In the genomic region with DNA sequence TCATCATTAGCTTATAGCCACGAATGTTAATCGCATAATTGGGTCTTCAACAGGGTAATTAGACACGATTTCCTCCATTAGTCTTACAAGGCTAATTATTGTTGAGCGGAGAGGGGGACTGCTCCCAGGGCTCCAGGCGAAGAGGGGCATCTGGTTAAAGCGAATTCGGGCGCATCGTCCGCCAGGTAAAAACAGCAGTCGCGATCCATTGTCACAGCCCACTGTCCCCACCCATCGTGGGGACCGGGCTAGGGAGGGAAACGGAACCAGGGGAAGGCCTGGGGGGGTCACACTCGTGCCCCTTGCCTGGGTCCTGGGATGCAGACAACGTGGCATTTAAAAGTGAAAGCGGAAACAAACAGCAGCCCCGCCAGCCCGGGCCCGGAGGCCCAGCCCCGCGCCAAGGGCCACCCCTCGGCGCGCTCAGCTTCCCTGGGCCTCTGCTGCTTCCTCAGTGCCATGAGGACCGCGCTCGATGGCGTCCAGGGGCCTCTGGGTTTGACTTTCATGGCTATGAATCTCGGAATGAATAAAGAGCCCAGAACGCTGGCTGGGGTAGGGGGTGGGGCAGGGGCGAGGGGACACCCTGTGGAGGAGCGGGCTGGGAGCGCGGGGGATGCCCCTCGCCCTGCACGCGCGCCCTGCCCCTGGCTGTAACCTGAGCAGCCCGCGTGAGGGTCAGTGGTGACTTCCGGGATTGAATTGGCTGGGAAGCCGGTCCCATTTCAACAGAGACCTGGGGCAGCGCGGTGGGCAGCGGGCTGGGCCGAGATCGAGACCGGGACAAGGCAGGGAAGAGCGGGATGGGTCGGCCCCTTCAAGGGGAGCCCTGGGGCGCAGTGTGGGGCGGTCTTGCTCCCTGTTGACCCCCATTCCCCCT, we compare ENCODE assay signal across 8 cellular contexts.
A peak's percentile ranks its signal among the peaks of the same experiment; 100 is the strongest.
DNase-seq lines count a peak whose midpoint lies in the region; ATAC-seq and TF ChIP-seq lines count a peak whose summit lies in the region.

No MANE protein-coding gene starts in this region.

- H4K5ac ChIP-seq in H9 (ENCODE audit: insufficient read length, low read depth, low read length), result no peak overlapping the region

- H3K27ac ChIP-seq in H9 (ENCODE audit: insufficient read length, low read depth, low read length) (no peak overlapping the region), esophagus muscularis mucosa (replicated peaks in 1 of 4) (peak overlapping the region; percentile 77 to 86 (median 80)), muscle layer of colon (ENCODE audit: low read depth, low read length) (peak overlapping the region; percentile 75)

- peak overlapping the region in 1 of 3 experiments; percentile 96; a peak in 2 of 7 replicates for H3K27ac Mint-ChIP-seq in H9

- no peak overlapping the region for H3T11ph ChIP-seq in H9 (ENCODE audit: low read length)

- H2BK15ac ChIP-seq in H9 (ENCODE audit: low read depth, low read length), result no peak overlapping the region

- no peak for TF ChIP-seq POLR2A in esophagus muscularis mucosa (IDR thresholded peaks at IDR 0.05; ENCODE audit: low read depth)

- H2BK20ac ChIP-seq in H9 (ENCODE audit: low read depth, low read length, poor library complexity, severe bottlenecking), result no peak overlapping the region

- no peak overlapping the region for H4K91ac ChIP-seq in H9 (ENCODE audit: insufficient read length, low read depth, low read length)

- intact Hi-C loops in esophagus muscularis mucosa (cut with DNase I), result loop anchor here (10.0 kb wide), 1 partner anchor 95 kb away; a partner anchor contains a TSS

- peak overlapping the region; percentile 78 for H3K4me2 ChIP-seq in H9 (ENCODE audit: insufficient read depth, insufficient read length, low read length)

- H3K79me1 ChIP-seq in H9 (ENCODE audit: insufficient read depth, low read depth, low read length, poor library complexity, severe bottlenecking), result no peaks in the 10 kb centered on the region

- peaks cover 12% of the 10 kb centered on the region for H3K23me2 ChIP-seq in H9 (ENCODE audit: insufficient read length, low read depth, low read length, poor library complexity, severe bottlenecking)

- DNase-seq in H9, result peak; percentile 87
- peak; percentile 64 for DNase-seq in NCI-H69 (lab: John Stamatoyannopoulos, UW)
- peak; percentile 42 for DNase-seq in activated T-cell treated with anti-CD3 and anti-CD28 coated beads for 24 hours (ENCODE audit: low read depth)
- DNase-seq in esophagus muscularis mucosa (ENCODE audit: extremely low spot score), result peak; percentile 91
- DNase-seq in stimulated activated CD8-positive, alpha-beta memory T cell treated with anti-CD3 and anti-CD28 coated beads, Interleukin-7, amount 100 ng/mL, for 24 hours (ENCODE audit: low read depth), result peak; percentile 26

- H3K9me3 ChIP-seq in ES-I3 (ENCODE audit: control insufficient read depth, insufficient read depth, low read length) (peaks cover 7% of the 10 kb centered on the region), H9 (ENCODE audit: control insufficient read depth, low read depth, low read length) (no peaks in the 10 kb centered on the region), esophagus muscularis mucosa (no peaks in the 10 kb centered on the region), muscle layer of colon (ENCODE audit: low read length) (no peaks in the 10 kb centered on the region)

- WGBS in H9 (ENCODE audit: extremely low coverage, insufficient read length, low lambda C conversion rate), result no CpG with 5 or more reads among the region's 54 CpGs
- WGBS in esophagus muscularis mucosa, result 9% methylated on average over 36 of the region's 54 CpGs

- H2BK12ac ChIP-seq in H9 (ENCODE audit: insufficient read length, low read depth, low read length), result no peak overlapping the region

- no peak overlapping the region for H2AFZ ChIP-seq in H9 (ENCODE audit: low read length)

- H4K20me1 ChIP-seq in H9 (ENCODE audit: control insufficient read depth, insufficient read depth, insufficient read length), result no peaks in the 10 kb centered on the region

- H3K56ac ChIP-seq in H9 (ENCODE audit: insufficient read length, low read depth, low read length), result no peak overlapping the region

- peak overlapping the region; percentile 92 for H3K9ac ChIP-seq in ES-I3 (ENCODE audit: low read depth, low read length)
- peak overlapping the region; percentile 17 for H3K9ac ChIP-seq in H9 (ENCODE audit: extremely low read depth, insufficient read length, low read length)
- peak overlapping the region; percentile 97 for H3K9ac ChIP-seq in muscle layer of colon (ENCODE audit: low read length)

- H3K18ac ChIP-seq in H9 (ENCODE audit: insufficient read length, low read depth, low read length), result peak overlapping the region; percentile 65

- H2BK120ac ChIP-seq in H9 (ENCODE audit: low read depth, low read length, poor library complexity, severe bottlenecking), result no peak overlapping the region

- no peak overlapping the region for H3K4ac ChIP-seq in H9 (ENCODE audit: low read depth, low read length)

- H3K4me1 Mint-ChIP-seq in H9, result peaks cover 10 to 12% of the 10 kb centered on the region in 2 experiments

- ATAC-seq in HG02588 (IDR thresholded peaks at IDR 0.05; ENCODE audit: unreplicated experiment), result no peak

- H3K4me3 ChIP-seq in esophagus muscularis mucosa (peak overlapping the region; percentile 62 to 93 (median 86)), muscle layer of colon (ENCODE audit: low read depth in 1 of 2, low read length in 2 of 2) (peak overlapping the region; percentile 80 to 87)

- H3K27me3 ChIP-seq in H9 (ENCODE audit: insufficient read depth, low read length), result no peaks in the 10 kb centered on the region
- peaks cover 0 to 4% (median 0%) of the 10 kb centered on the region in 4 donors for H3K27me3 ChIP-seq in esophagus muscularis mucosa
- H3K27me3 ChIP-seq in muscle layer of colon (ENCODE audit: control insufficient read depth in 1 of 2, insufficient read depth in 2 of 2, low read length in 2 of 2), result no peaks in the 10 kb centered on the region

- H3K4me1 ChIP-seq in ES-I3 (ENCODE audit: insufficient read depth, low read length) (no peaks in the 10 kb centered on the region), H9 (ENCODE audit: insufficient read depth, low read length) (no peaks in the 10 kb centered on the region), esophagus muscularis mucosa (peaks cover 14 to 23% (median 18%) of the 10 kb centered on the region in 4 donors), muscle layer of colon (ENCODE audit: insufficient read depth, low read length) (peaks cover 9% of the 10 kb centered on the region)

- no peak overlapping the region for H2AK5ac ChIP-seq in H9 (ENCODE audit: insufficient read length, low read length)

- H3K36me3 Mint-ChIP-seq in H9 (ENCODE audit: insufficient read depth in 1 of 3, low read depth in 3 of 3), result peaks cover 0 to 13% (median 7%) of the 10 kb centered on the region in 3 experiments; a peak in 5 of 7 replicates

- no peaks in the 10 kb centered on the region for H3K36me3 ChIP-seq in ES-I3 (ENCODE audit: insufficient read depth, low read length)
- H3K36me3 ChIP-seq in esophagus muscularis mucosa, result no peaks in the 10 kb centered on the region
- no peaks in the 10 kb centered on the region for H3K36me3 ChIP-seq in muscle layer of colon (ENCODE audit: insufficient read depth, low read length)

- H3K9me3 Mint-ChIP-seq in H9, result peaks cover 15 to 22% of the 10 kb centered on the region in 2 experiments

- H3K23ac ChIP-seq in H9 (ENCODE audit: insufficient read length, low read depth, low read length), result no peak overlapping the region

- no peaks in the 10 kb centered on the region for H3K79me2 ChIP-seq in H9 (ENCODE audit: insufficient read depth, low read length)

- peak overlapping the region; percentile 75; the same call in 1 of the 2 replicates for H3K14ac ChIP-seq in H9 (ENCODE audit: insufficient read depth, low read length)

- TF ChIP-seq CTCF in H9 (conservative IDR thresholded peaks at IDR 0.05) (no peak), esophagus muscularis mucosa (IDR thresholded peaks at IDR 0.05) (no peak)

- peaks cover 54% of the 10 kb centered on the region for H3K27me3 Mint-ChIP-seq in H9 (ENCODE audit: low read depth)

- peak overlapping the region; percentile 94 to 97 for H3K4me3 Mint-ChIP-seq in H9

- no peak for TF ChIP-seq EP300 in esophagus muscularis mucosa (IDR thresholded peaks at IDR 0.05)

- no peak overlapping the region for H2BK5ac ChIP-seq in H9 (ENCODE audit: insufficient read length, low read length)

- H4K8ac ChIP-seq in H9 (replicated peaks; ENCODE audit: insufficient read length, low read depth, low read length), result no peak overlapping the region

Comparison
In these comparisons a context has a peak if more than half of its experiments do, and no peak if none do; other contexts are left out.
1. H3K9ac ChIP-seq: peak in every context shown above with its lines; median percentile 97 in muscle layer of colon; 92 in ES-I3; 17 in H9.
2. DNase-seq: peak in every context shown above with its lines; median percentile 91 in esophagus muscularis mucosa; 87 in H9; 64 in NCI-H69; 42 in activated T-cell treated with anti-CD3 and anti-CD28 coated beads for 24 hours; 26 in stimulated activated CD8-positive, alpha-beta memory T cell treated with anti-CD3 and anti-CD28 coated beads, Interleukin-7, amount 100 ng/mL, for 24 hours.